ENCODE assay signal across 20 cellular contexts in genomic region chr18:75142677-75143076, GRCh38.
DNase-seq lines count a peak whose midpoint lies in the region; ATAC-seq and TF ChIP-seq lines count a peak whose summit lies in the region.
"Had no signal": no experiment of that assay in that cellular context is flagged by ENCODE, and none has a peak within 500 bp of the region (broad histone marks: within the 10 kb centered on the region; RNA-seq: fewer than 3 reads in every experiment).

No MANE protein-coding gene starts in this region.

- no peak for TF ChIP-seq CTCF in right atrium auricular region (IDR thresholded peaks at IDR 0.05)
- TF ChIP-seq CTCF in coronary artery (IDR thresholded peaks at IDR 0.05) = no peak
- no peak for TF ChIP-seq CTCF in osteocyte (IDR thresholded peaks at IDR 0.05)
- TF ChIP-seq CTCF in dorsolateral prefrontal cortex (IDR thresholded peaks at IDR 0.05 in 54 of 56, conservative IDR thresholded peaks at IDR 0.05 in 2 of 56; ENCODE audit: low read depth in 1 of 56, partially characterized antibody in 56 of 56) = no peak

- no peak overlapping the region for H3K27ac Mint-ChIP-seq in osteocyte (ENCODE audit: unreplicated experiment)
- H3K27ac Mint-ChIP-seq: CD4-positive, CD25-positive, alpha-beta regulatory T cell; CD8-positive, alpha-beta memory T cell; HFFc6 had no signal

- intact Hi-C loops in left cardiac atrium (cut with DNase I) = no loop called here
- intact Hi-C loops in dorsolateral prefrontal cortex (cut with DNase I) = no loop called here

- ATAC-seq in left cardiac atrium = no peak

- H3K4me1 Mint-ChIP-seq in osteocyte (ENCODE audit: unreplicated experiment) = no peaks in the 10 kb centered on the region
- H3K4me1 Mint-ChIP-seq: CD4-positive, CD25-positive, alpha-beta regulatory T cell had no signal

- H3K36me3 Mint-ChIP-seq in osteocyte (ENCODE audit: unreplicated experiment) = peaks cover 3% of the 10 kb centered on the region

- H3K4me3 ChIP-seq in right atrium auricular region (no peak overlapping the region), coronary artery (no peak overlapping the region), dorsolateral prefrontal cortex (no peak overlapping the region)
- H3K4me3 ChIP-seq: GM23248 had no signal

- H3K4me1 ChIP-seq in right atrium auricular region = no peaks in the 10 kb centered on the region
- H3K4me1 ChIP-seq: BE2C had no signal

- H3K9me3 ChIP-seq in right atrium auricular region = peaks cover 0 to 25% of the 10 kb centered on the region in 2 donors
- H3K9me3 ChIP-seq: BE2C had no signal

- no peak overlapping the region for H3K4me3 Mint-ChIP-seq in osteocyte (ENCODE audit: unreplicated experiment)
- H3K4me3 Mint-ChIP-seq: CD4-positive, CD25-positive, alpha-beta regulatory T cell; CD8-positive, alpha-beta memory T cell; HFFc6 had no signal

- DNase-seq in right atrium auricular region (ENCODE audit: low spot score) (peak; percentile 7), left cardiac atrium (no peak), coronary artery (ENCODE audit: low spot score) (peak; percentile 26), osteocyte (ENCODE audit: extremely low spot score, unreplicated experiment) (peak; percentile 44), foreskin melanocyte (no peak), dorsolateral prefrontal cortex (no peak), retina (no peak)
- DNase-seq: ACHN; BE2C; C1 segment of cervical spinal cord; CD4-positive, CD25-positive, alpha-beta regulatory T cell; CD8-positive, alpha-beta memory T cell; COR-L47; DMS153; DMS79; GDM1; GM23248; HCEC 1CT; HFFc6 had no signal

- no peaks in the 10 kb centered on the region for H3K36me3 ChIP-seq in right atrium auricular region
- H3K36me3 ChIP-seq: BE2C had no signal

- no peak overlapping the region for H3K27ac ChIP-seq in right atrium auricular region
- no peak overlapping the region for H3K27ac ChIP-seq in coronary artery
- H3K27ac ChIP-seq in dorsolateral prefrontal cortex = no peak overlapping the region
- H3K27ac ChIP-seq: GM23248, HL-60 had no signal

- H3K27me3 ChIP-seq in right atrium auricular region (no peaks in the 10 kb centered on the region), dorsolateral prefrontal cortex (peaks cover 0 to 3% (median 0%) of the 10 kb centered on the region in 45 donors)
- H3K27me3 ChIP-seq: BE2C had no signal

- peaks cover 22% of the 10 kb centered on the region for H3K9me3 Mint-ChIP-seq in osteocyte (ENCODE audit: unreplicated experiment)

- H3K27me3 Mint-ChIP-seq in osteocyte (ENCODE audit: unreplicated experiment) = peaks cover 32% of the 10 kb centered on the region

Comparison
In these comparisons a context has a peak if more than half of its experiments do, and no peak if none do; other contexts are left out.
1. DNase-seq: peak in right atrium auricular region (single experiment), coronary artery (single experiment) and osteocyte (single experiment); none in left cardiac atrium (single experiment), foreskin melanocyte (single experiment), dorsolateral prefrontal cortex (0 of 10) and retina (single experiment).